Comparison of ENCODE assay signal across 17 cellular contexts in genomic region chr20:40773376-40773775, GRCh38.
A peak's percentile ranks its signal among the peaks of the same experiment; 100 is the strongest.
DNase-seq lines count a peak whose midpoint lies in the region; ATAC-seq and TF ChIP-seq lines count a peak whose summit lies in the region.
"Had no signal": no experiment of that assay in that cellular context is flagged by ENCODE, and none has a peak within 500 bp of the region (broad histone marks: within the 10 kb centered on the region; RNA-seq: fewer than 3 reads in every experiment).

No MANE protein-coding gene starts in this region.

- H3K27me3 Mint-ChIP-seq in dendritic cell treated with granulocyte-macrophage colony-stimulating factor and Interleukin-4, amounts not matched to agents 40 ng/mL and 50 ng/mL, for 4 days = no peaks in the 10 kb centered on the region
- H3K27me3 Mint-ChIP-seq in neural crest cell (ENCODE audit: low read depth) (no peaks in the 10 kb centered on the region), osteocyte (ENCODE audit: unreplicated experiment) (peaks cover 10% of the 10 kb centered on the region)
- H3K27me3 Mint-ChIP-seq: CD4-positive, alpha-beta T cell had no signal

- no peak overlapping the region for H3K4me3 ChIP-seq in aorta (ENCODE audit: low read length in 2 of 2)
- H3K4me3 ChIP-seq: A549; BLaER1 treated with 17β-estradiol and CSF1 and Interleukin-3, amounts not matched to agents 10 nM and 100 nM had no signal

- ATAC-seq in aorta (ENCODE audit: low FRiP score) = no peak
- ATAC-seq: A549; CD8-positive, alpha-beta T cell had no signal

- H3K9me3 ChIP-seq in aorta (ENCODE audit: control insufficient read depth, low read length) = no peaks in the 10 kb centered on the region
- H3K9me3 ChIP-seq: A549; BLaER1 treated with 17β-estradiol and CSF1 and Interleukin-3, amounts not matched to agents 10 nM and 100 nM; Caco-2 had no signal

- no peaks in the 10 kb centered on the region for H3K36me3 Mint-ChIP-seq in dendritic cell treated with granulocyte-macrophage colony-stimulating factor and Interleukin-4, amounts not matched to agents 40 ng/mL and 50 ng/mL, for 4 days (ENCODE audit: low read depth)
- H3K36me3 Mint-ChIP-seq in neural crest cell (ENCODE audit: low read depth) (no peaks in the 10 kb centered on the region), osteocyte (ENCODE audit: unreplicated experiment) (no peaks in the 10 kb centered on the region)
- H3K36me3 Mint-ChIP-seq: CD8-positive, alpha-beta T cell had no signal

- TF ChIP-seq CTCF in neural crest cell (conservative IDR thresholded peaks at IDR 0.05) (no peak), osteocyte (IDR thresholded peaks at IDR 0.05) (no peak)

- H3K9me3 Mint-ChIP-seq in dendritic cell treated with granulocyte-macrophage colony-stimulating factor and Interleukin-4, amounts not matched to agents 40 ng/mL and 50 ng/mL, for 4 days = no peaks in the 10 kb centered on the region
- H3K9me3 Mint-ChIP-seq in neural crest cell (no peaks in the 10 kb centered on the region), osteocyte (ENCODE audit: unreplicated experiment) (no peaks in the 10 kb centered on the region)
- H3K9me3 Mint-ChIP-seq: CD4-positive, alpha-beta T cell; CD8-positive, alpha-beta T cell had no signal

- intact Hi-C loops in dendritic cell treated with granulocyte-macrophage colony-stimulating factor and Interleukin-4, amounts not matched to agents 40 ng/mL and 50 ng/mL, for 4 days (cut with micrococcal nuclease) = no loop called here
- intact Hi-C loops in aorta (cut with DNase I) = no loop called here

- H3K4me1 ChIP-seq in aorta (ENCODE audit: control insufficient read depth in 1 of 2, insufficient read depth in 2 of 2, low read length in 2 of 2) = no peaks in the 10 kb centered on the region
- H3K4me1 ChIP-seq: A549, Caco-2 had no signal

- H3K4me3 Mint-ChIP-seq in dendritic cell treated with granulocyte-macrophage colony-stimulating factor and Interleukin-4, amounts not matched to agents 40 ng/mL and 50 ng/mL, for 4 days = no peak overlapping the region
- H3K4me3 Mint-ChIP-seq in neural crest cell (no peak overlapping the region), osteocyte (ENCODE audit: unreplicated experiment) (no peak overlapping the region)
- H3K4me3 Mint-ChIP-seq: B cell; CD4-positive, alpha-beta T cell; CD8-positive, alpha-beta T cell had no signal

- 54 to 62% methylated on average over 3 of the region's 3 CpGs for WGBS in aorta, 2 donors

- no peak overlapping the region for H3K27ac ChIP-seq in aorta (ENCODE audit: low read depth in 1 of 2, low read length in 2 of 2)
- H3K27ac ChIP-seq: 22Rv1, A549, C4-2B had no signal

- DNase-seq in neural crest cell (ENCODE audit: low read depth, low spot score) (no peak), osteocyte (ENCODE audit: extremely low spot score, unreplicated experiment) (peak; percentile 64), aorta (no peak)
- no peak for DNase-seq in activated CD4-positive, alpha-beta T cell treated with anti-CD3 and anti-CD28 coated beads for 48 hours
- DNase-seq: AML-193; Caco-2; Calu3; CD4-positive, alpha-beta T cell; DMS79 treated with DMSO at 0.1 percent for 48 hours; GF-D8 had no signal

- H3K4me1 Mint-ChIP-seq in dendritic cell treated with granulocyte-macrophage colony-stimulating factor and Interleukin-4, amounts not matched to agents 40 ng/mL and 50 ng/mL, for 4 days (ENCODE audit: low read depth) = peaks cover 94% of the 10 kb centered on the region
- H3K4me1 Mint-ChIP-seq in neural crest cell = no peaks in the 10 kb centered on the region
- H3K4me1 Mint-ChIP-seq in osteocyte (ENCODE audit: unreplicated experiment) = no peaks in the 10 kb centered on the region

- peak overlapping the region; percentile 20 for H3K27ac Mint-ChIP-seq in dendritic cell treated with granulocyte-macrophage colony-stimulating factor and Interleukin-4, amounts not matched to agents 40 ng/mL and 50 ng/mL, for 4 days
- H3K27ac Mint-ChIP-seq in neural crest cell (ENCODE audit: unreplicated experiment) (peak overlapping the region; percentile 77), osteocyte (ENCODE audit: unreplicated experiment) (no peak overlapping the region)
- H3K27ac Mint-ChIP-seq: B cell; CD4-positive, alpha-beta T cell; CD8-positive, alpha-beta T cell had no signal

- no peaks in the 10 kb centered on the region for H3K36me3 ChIP-seq in aorta (ENCODE audit: control insufficient read depth in 1 of 2, insufficient read depth in 2 of 2, low read length in 1 of 2)
- H3K36me3 ChIP-seq: BLaER1 treated with 17β-estradiol and CSF1 and Interleukin-3, amounts not matched to agents 10 nM and 100 nM had no signal

- H3K27me3 ChIP-seq in aorta (ENCODE audit: control insufficient read depth in 1 of 2, insufficient read depth in 2 of 2, low read length in 1 of 2) = no peaks in the 10 kb centered on the region
- H3K27me3 ChIP-seq: BLaER1 treated with 17β-estradiol and CSF1 and Interleukin-3, amounts not matched to agents 10 nM and 100 nM had no signal
